ENCODE assay signal across 12 cellular contexts in genomic region chr1:161206411-161207140, GRCh38. TPM values are rescaled to one million over a fixed set of nuclear protein-coding genes. Genes with fewer than 3 reads are reported as not detected.
DNase-seq lines count a peak whose midpoint lies in the region; ATAC-seq and TF ChIP-seq lines count a peak whose summit lies in the region.
"Had no signal": no experiment of that assay in that cellular context is flagged by ENCODE, and none has a peak within 500 bp of the region (broad histone marks: within the 10 kb centered on the region; RNA-seq: fewer than 3 reads in every experiment).

No MANE protein-coding gene starts in this region.

- peaks cover 28% of the 10 kb centered on the region for H3K36me3 Mint-ChIP-seq in HFFc6 (ENCODE audit: low read depth)

- H3K4me3 ChIP-seq in rectal smooth muscle tissue (ENCODE audit: low read length) = no peak overlapping the region

- H3K9me3 Mint-ChIP-seq in HFFc6 = no peaks in the 10 kb centered on the region

- H3K27ac ChIP-seq in angular gyrus (ENCODE audit: low read depth, low read length) (peak overlapping the region; percentile 22), rectal smooth muscle tissue (ENCODE audit: low read depth, low read length) (peak overlapping the region; percentile 68)
- H3K27ac ChIP-seq: C4-2B, epithelial cell of prostate had no signal

- H3K27me3 Mint-ChIP-seq in HFFc6 (ENCODE audit: insufficient read depth) = no peaks in the 10 kb centered on the region

- H3K36me3 ChIP-seq in rectal smooth muscle tissue (ENCODE audit: control insufficient read depth, insufficient read depth, low read length) = peaks cover 31% of the 10 kb centered on the region

- H3K4me1 Mint-ChIP-seq in HFFc6 (ENCODE audit: low read depth) = peaks cover 49% of the 10 kb centered on the region

- intact Hi-C loops in left cardiac atrium (cut with DNase I) = no loop called here

- H3K27me3 ChIP-seq in rectal smooth muscle tissue (ENCODE audit: control insufficient read depth, insufficient read depth, low read length) = no peaks in the 10 kb centered on the region

- peak overlapping the region; percentile 28 for H3K27ac Mint-ChIP-seq in HFFc6

- no peak overlapping the region for H3K9ac ChIP-seq in rectal smooth muscle tissue (ENCODE audit: low read length)

- TF ChIP-seq CTCF in HFFc6 (IDR thresholded peaks at IDR 0.05) = no peak

- no peak for DNase-seq in HFFc6
- DNase-seq in left cardiac atrium = peak; percentile 79
- DNase-seq: aorta, NCI-H2081 treated with DMSO at 0.1 percent for 48 hours had no signal

- H3K4me1 ChIP-seq in rectal smooth muscle tissue (ENCODE audit: control insufficient read depth, insufficient read depth, low read length) = peaks cover 4% of the 10 kb centered on the region

- H3K4me3 Mint-ChIP-seq in HFFc6 = no peak overlapping the region

- peak in 1 of 2 donors; percentile 4 for ATAC-seq in left cardiac atrium
- no peak for ATAC-seq in HG03159 (IDR thresholded peaks at IDR 0.05; ENCODE audit: unreplicated experiment)
- ATAC-seq in GM19035 (IDR thresholded peaks at IDR 0.05; ENCODE audit: unreplicated experiment) = no peak
- ATAC-seq in HG02973 (IDR thresholded peaks at IDR 0.05; ENCODE audit: unreplicated experiment) = no peak
- ATAC-seq in GM18867 (IDR thresholded peaks at IDR 0.05; ENCODE audit: unreplicated experiment) = no peak

RNA-seq across cellular contexts. Expression of gene NDUFS2, which starts 4.4 kb away (rescaled TPM):
- total RNA-seq in HFFc6 (2021; fragmentation: NEBNext Ultra II Directional; extraction: Animal tissue kit (Norgen Biotek cat#: 25700)) = 10 to 100 TPM; 81.5 to 90.8 (median 85.8) TPM
- total RNA-seq in left cardiac atrium = 100 to 1,000 TPM; 169 to 198 TPM

RNA-seq across cellular contexts. Expression of gene ADAMTS4, which starts 7.7 kb away (rescaled TPM):
- 1 to 10 TPM; 3.4 to 8.3 (median 6.5) TPM for total RNA-seq in HFFc6 (2021; fragmentation: NEBNext Ultra II Directional; extraction: Animal tissue kit (Norgen Biotek cat#: 25700))
- total RNA-seq in left cardiac atrium = 100 to 1,000 TPM in 1 of 2 donors, 10 to 100 TPM in 1; 16.5 to 117 TPM

RNA-seq across cellular contexts. Expression of gene FCER1G, which starts 8.5 kb away (rescaled TPM):
- 1 to 10 TPM in 1 of 6 experiments, under 1 TPM in 4, not detected in 1; 0.33 to 1.0 (median 0.53) TPM for total RNA-seq in HFFc6 (2021; fragmentation: NEBNext Ultra II Directional; extraction: Animal tissue kit (Norgen Biotek cat#: 25700))
- 10 to 100 TPM; 35.9 to 92.7 TPM for total RNA-seq in left cardiac atrium

RNA-seq across cellular contexts. Expression of gene APOA2, which starts 16.9 kb away (rescaled TPM):
- total RNA-seq in HFFc6 (2021; fragmentation: NEBNext Ultra II Directional; extraction: Animal tissue kit (Norgen Biotek cat#: 25700)) = not detected
- total RNA-seq in left cardiac atrium = under 1 TPM in 1 of 2 donors, not detected in 1; 0.76 TPM
- total RNA-seq: aorta had no signal

RNA-seq across cellular contexts. Expression of gene TOMM40L, which starts 19.3 kb away (rescaled TPM):
- 10 to 100 TPM in 5 of 6 experiments, 1 to 10 TPM in 1; 9.8 to 13.6 (median 10.6) TPM for total RNA-seq in HFFc6 (2021; fragmentation: NEBNext Ultra II Directional; extraction: Animal tissue kit (Norgen Biotek cat#: 25700))
- total RNA-seq in left cardiac atrium = 10 to 100 TPM; 31.2 to 34.8 TPM

Comparison
In these comparisons a context has a peak if more than half of its experiments do, and no peak if none do; other contexts are left out.
1. RNA of gene FCER1G, which starts 8.5 kb away (total RNA-seq): 35.9 to 92.7 TPM in left cardiac atrium; 0.33 to 1.0 TPM in HFFc6; every median in the first group is over 10 times any median in the second.